In genomic region chr17:16583781-16584180, GRCh38 we compare ENCODE assay signal across 10 cellular contexts. TPM values are rescaled to one million over a fixed set of nuclear protein-coding genes. Genes with fewer than 3 reads are reported as not detected.
A peak's percentile ranks its signal among the peaks of the same experiment; 100 is the strongest.
DNase-seq lines count a peak whose midpoint lies in the region; ATAC-seq, FAIRE-seq and TF ChIP-seq lines count a peak whose summit lies in the region.
"Had no signal": no experiment of that assay in that cellular context is flagged by ENCODE, and none has a peak within 500 bp of the region (broad histone marks: within the 10 kb centered on the region; RNA-seq: fewer than 3 reads in every experiment).

No MANE protein-coding gene starts in this region.

- CTCF ChIA-PET in IMR-90 (lab: Yijun Ruan, JAX) (interaction anchor here (1.1 kb wide), 1 partner anchor 10 kb away, joined by 4 read pairs; no protein-coding TSS in a partner anchor), OCI-LY7 (lab: Charles Lee; ENCODE audit: unreplicated experiment) (no interaction called here)

- no peak overlapping the region for H2BK15ac ChIP-seq in IMR-90 (ENCODE audit: low read depth, low read length)

- H3K79me2 ChIP-seq in ACC112 (ENCODE audit: control insufficient read depth, insufficient read depth, low read length, unreplicated experiment) (no peaks in the 10 kb centered on the region), astrocyte (ENCODE audit: insufficient read depth, low read length) (no peaks in the 10 kb centered on the region), OCI-LY7 (ENCODE audit: insufficient read depth, low read depth, low read length) (no peaks in the 10 kb centered on the region)

- H3K4me3 ChIP-seq in ACC112 (ENCODE audit: low read depth, low read length) (peak overlapping the region; percentile 76), IMR-90 (ENCODE audit: insufficient read depth, low read depth, low read length) (no peak overlapping the region), astrocyte (ENCODE audit: insufficient read depth, low read depth, low read length) (no peak overlapping the region), transverse colon (peak overlapping the region in 1 of 4 donors; percentile 40), OCI-LY7 (ENCODE audit: low read depth, low read length, poor library complexity, severe bottlenecking) (no peak overlapping the region)

- H3K14ac ChIP-seq in IMR-90 (replicated peaks; ENCODE audit: low read depth, low read length) = no peak overlapping the region

- H3K9me3 ChIP-seq in IMR-90 (ENCODE audit: control insufficient read depth, insufficient read depth, low read length) = no peaks in the 10 kb centered on the region
- H3K9me3 ChIP-seq in astrocyte (ENCODE audit: insufficient read depth, low read depth, low read length) = peaks cover 3% of the 10 kb centered on the region
- H3K9me3 ChIP-seq in transverse colon = no peaks in the 10 kb centered on the region
- no peaks in the 10 kb centered on the region for H3K9me3 ChIP-seq in OCI-LY7 (ENCODE audit: low read length)

- no peak overlapping the region for H2BK120ac ChIP-seq in IMR-90 (ENCODE audit: low read depth, low read length)

- no peak overlapping the region for H4K91ac ChIP-seq in IMR-90 (ENCODE audit: insufficient read depth, low read depth, low read length)

- H3K23ac ChIP-seq in IMR-90 (ENCODE audit: low read depth, low read length) = no peak overlapping the region

- TF ChIP-seq CTCF in IMR-90 (conservative IDR thresholded peaks at IDR 0.05; ENCODE audit: low read depth, low read length) (no peak), astrocyte (IDR thresholded peaks at IDR 0.05; ENCODE audit: insufficient read depth, low read depth, low read length) (no peak), natural killer cell (IDR thresholded peaks at IDR 0.05) (no peak), transverse colon (IDR thresholded peaks at IDR 0.05) (no peak), OCI-LY7 (conservative IDR thresholded peaks at IDR 0.05; ENCODE audit: low read length) (no peak)

- H3K36me3 ChIP-seq in ACC112 (ENCODE audit: insufficient read depth, low read length) (no peaks in the 10 kb centered on the region), IMR-90 (ENCODE audit: control insufficient read depth, insufficient read depth, low read length) (no peaks in the 10 kb centered on the region), astrocyte (ENCODE audit: insufficient read depth, low read length) (no peaks in the 10 kb centered on the region), transverse colon (no peaks in the 10 kb centered on the region), OCI-LY7 (ENCODE audit: insufficient read depth, low read length) (no peaks in the 10 kb centered on the region)

- BruUV-seq in IMR-90 (replicated peaks; lab: Mats Ljungman, UMichigan) (no TSS peak), OCI-LY7 (replicated peaks; lab: Mats Ljungman, UMichigan) (no TSS peak)

- no peaks in the 10 kb centered on the region for H3K9me2 ChIP-seq in OCI-LY7 (ENCODE audit: insufficient read depth, low read length)

- H3K9me3 Mint-ChIP-seq in astrocyte (ENCODE audit: unreplicated experiment) = peaks cover 26% of the 10 kb centered on the region
- no peaks in the 10 kb centered on the region for H3K9me3 Mint-ChIP-seq in natural killer cell

- H4K20me1 ChIP-seq in IMR-90 (ENCODE audit: insufficient read depth, low read length) (no peaks in the 10 kb centered on the region), astrocyte (ENCODE audit: insufficient read depth, low read length) (no peaks in the 10 kb centered on the region), OCI-LY7 (ENCODE audit: insufficient read depth, low read length) (no peaks in the 10 kb centered on the region)

- H4K5ac ChIP-seq in IMR-90 (ENCODE audit: low read depth, low read length) = no peak overlapping the region

- H3K27ac ChIP-seq in ACC112 (ENCODE audit: low read depth, low read length) (no peak overlapping the region), IMR-90 (ENCODE audit: insufficient read depth, low read length) (no peak overlapping the region), astrocyte (ENCODE audit: low read depth, low read length) (no peak overlapping the region), transverse colon (peak overlapping the region in 1 of 4 donors; percentile 19), OCI-LY7 (ENCODE audit: low read depth, low read length, poor library complexity, severe bottlenecking) (no peak overlapping the region)

- peaks cover 24% of the 10 kb centered on the region for H3K27me3 ChIP-seq in ACC112 (ENCODE audit: insufficient read depth, low read length)
- peaks cover 15% of the 10 kb centered on the region for H3K27me3 ChIP-seq in IMR-90 (ENCODE audit: control insufficient read depth, insufficient read depth, low read length)
- H3K27me3 ChIP-seq in astrocyte (ENCODE audit: insufficient read depth, low read length) = peaks cover 6% of the 10 kb centered on the region
- H3K27me3 ChIP-seq in transverse colon = peaks cover 35% of the 10 kb centered on the region

- H3K36me3 Mint-ChIP-seq in astrocyte (ENCODE audit: low read depth, unreplicated experiment) (peaks cover 3% of the 10 kb centered on the region), natural killer cell (no peaks in the 10 kb centered on the region)

- H3K27ac Mint-ChIP-seq in astrocyte (ENCODE audit: unreplicated experiment) (no peak overlapping the region), natural killer cell (no peak overlapping the region)

- H3K4me1 ChIP-seq in ACC112 (ENCODE audit: control insufficient read depth, insufficient read depth, low read length, unreplicated experiment) (no peaks in the 10 kb centered on the region), IMR-90 (ENCODE audit: control insufficient read depth, insufficient read depth, low read length) (no peaks in the 10 kb centered on the region), astrocyte (ENCODE audit: insufficient read depth, low read length) (no peaks in the 10 kb centered on the region), transverse colon (peaks cover 0 to 14% (median 10%) of the 10 kb centered on the region in 4 donors), OCI-LY7 (ENCODE audit: insufficient read depth, low read length, poor library complexity, severe bottlenecking) (no peaks in the 10 kb centered on the region)

- no peaks in the 10 kb centered on the region for H3K9me1 ChIP-seq in IMR-90 (ENCODE audit: insufficient read depth, low read length)

- no peak for TF ChIP-seq EP300 in transverse colon (IDR thresholded peaks at IDR 0.05; ENCODE audit: low read depth)

- in situ Hi-C loops in IMR-90 (cut with MboI; ENCODE audit: low sequenced_read_pairs) (no loop called here), transverse colon (cut with MboI; ENCODE audit: low pct_ligation_motif_present in 1 of 4, low pct_unique_long_range_greater_than_20kb in 1 of 4, low sequenced_read_pairs in 3 of 4) (no loop called here)

- H3K27me3 Mint-ChIP-seq in astrocyte (ENCODE audit: low read depth, unreplicated experiment) (peaks cover 20% of the 10 kb centered on the region), natural killer cell (ENCODE audit: low read depth in 2 of 2) (peaks cover 42 to 75% of the 10 kb centered on the region in 2 donors)

- H3K9ac ChIP-seq in IMR-90 (ENCODE audit: low read depth, low read length) (no peak overlapping the region), astrocyte (ENCODE audit: low read length) (no peak overlapping the region)

- ATAC-seq in IMR-90 (ENCODE audit: low read depth) = no peak
- ATAC-seq in natural killer cell = no peak

- H3K4me3 Mint-ChIP-seq in astrocyte (ENCODE audit: unreplicated experiment) (no peak overlapping the region), natural killer cell (peak overlapping the region; percentile 78)

- H2BK20ac ChIP-seq in IMR-90 (ENCODE audit: low read depth, low read length) = no peak overlapping the region

- no peak overlapping the region for H3K18ac ChIP-seq in IMR-90 (ENCODE audit: low read depth, low read length)

- peak overlapping the region; percentile 26 for H2AFZ ChIP-seq in ACC112 (ENCODE audit: low read length, unreplicated experiment)
- H2AFZ ChIP-seq in IMR-90 (replicated peaks; ENCODE audit: low read length, poor library complexity) = peak overlapping the region; percentile 13
- peak overlapping the region; percentile 91 for H2AFZ ChIP-seq in astrocyte (ENCODE audit: low read depth, low read length)
- no peak overlapping the region for H2AFZ ChIP-seq in OCI-LY7 (ENCODE audit: low read length)

- H3K4me1 Mint-ChIP-seq in astrocyte (ENCODE audit: low read depth, unreplicated experiment) (no peaks in the 10 kb centered on the region), natural killer cell (peaks cover 10% of the 10 kb centered on the region in 2 donors)

- no peak overlapping the region for H3K56ac ChIP-seq in IMR-90 (ENCODE audit: extremely low read depth, insufficient read depth, low read length)

- no peak overlapping the region for H2BK5ac ChIP-seq in IMR-90 (ENCODE audit: low read depth, low read length, poor library complexity, severe bottlenecking)

- no peak overlapping the region for H4K8ac ChIP-seq in IMR-90 (ENCODE audit: low read depth in 2 of 2, low read length in 2 of 2)

- no peak for TF ChIP-seq RAD21 in IMR-90 (IDR thresholded peaks at IDR 0.05; ENCODE audit: low read length)

- TF ChIP-seq POLR2A in IMR-90 (IDR thresholded peaks at IDR 0.05; ENCODE audit: low read depth, low read length) (no peak), transverse colon (IDR thresholded peaks at IDR 0.05) (no peak)

- H3K4me2 ChIP-seq in IMR-90 (ENCODE audit: low read depth, low read length) = no peak overlapping the region
- H3K4me2 ChIP-seq in astrocyte (ENCODE audit: low read length) = peak overlapping the region; percentile 89
- H3K4me2 ChIP-seq in OCI-LY7 (ENCODE audit: low read length) = no peak overlapping the region

- no CpG with 5 or more reads among the region's 7 CpGs for WGBS in IMR-90 (ENCODE audit: extremely low coverage in 2 of 2, insufficient read length in 1 of 2), 2 experiments
- WGBS in transverse colon (ENCODE audit: low coverage in 1 of 2), 2 donors = 35 to 50% methylated on average over 6 to 7 of the region's 7 CpGs

- H2AK5ac ChIP-seq in IMR-90 (ENCODE audit: low read depth, low read length) = no peak overlapping the region

- H2AK9ac ChIP-seq in IMR-90 (replicated peaks; ENCODE audit: low read depth, low read length, poor library complexity) = no peak overlapping the region

- intact Hi-C loops in IMR-90 (cut with micrococcal nuclease) = loop anchor here (10.0 kb wide), 1 partner anchor 401 kb away; no protein-coding TSS in a partner anchor
- intact Hi-C loops in natural killer cell (cut with micrococcal nuclease) = no loop called here
- intact Hi-C loops in transverse colon (cut with DNase I; ENCODE audit: low total_unique reads) = no loop called here
- intact Hi-C loops in OCI-LY7 (cut with micrococcal nuclease; ENCODE audit: unreplicated experiment) = loop anchor here (5.0 kb wide), 1 partner anchor 46 kb away; no protein-coding TSS in a partner anchor

- H3K4ac ChIP-seq in IMR-90 (ENCODE audit: low read depth, low read length) = no peak overlapping the region

- POLR2A ChIA-PET in IMR-90 (lab: Charles Lee; ENCODE audit: unreplicated experiment) (no interaction called here), OCI-LY7 (lab: Charles Lee) (interaction anchor here (0.6 kb wide), 2 partner anchors 101 to 156 kb away, joined by 3 to 4 read pairs; no protein-coding TSS in a partner anchor)

- FAIRE-seq in astrocyte (lab: Jason Lieb, UNC) = no peak
- FAIRE-seq: H54 had no signal

- no peak for DNase-seq in IMR-90
- DNase-seq in astrocyte (ENCODE audit: low read depth) = no peak
- no peak for DNase-seq in natural killer cell
- no peak for DNase-seq in NCI-H2196 (lab: John Stamatoyannopoulos, UW; ENCODE audit: unreplicated experiment)
- DNase-seq in transverse colon = no peak
- DNase-seq in GM03348 (ENCODE audit: low spot score) = no peak
- no peak for DNase-seq in OCI-LY7 (ENCODE audit: low spot score)
- DNase-seq: NCI-H187 treated with DMSO at 0.1 percent for 48 hours had no signal

- dilution Hi-C loops in IMR-90 (cut with HindIII; ENCODE audit: low sequenced_read_pairs, unreplicated experiment) = no loop called here

- H3K79me1 ChIP-seq in IMR-90 (ENCODE audit: low read depth in 1 of 2, low read length in 2 of 2) = no peaks in the 10 kb centered on the region

RNA-seq across cellular contexts. Expression of gene ZNF287, which starts 14.8 kb away (rescaled TPM):
- total RNA-seq in IMR-90 (2012; rRNA removed) (6.9 and 7.0 TPM in 2 replicates), astrocyte (8.7 and 8.9 TPM in 2 replicates), natural killer cell (1 to 10 TPM; 2.4 to 7.4 (median 5.3) TPM), transverse colon (1 to 10 TPM in 3 of 4 donors, not detected in 1; 2.5 to 5.2 (median 2.5) TPM), OCI-LY7 (2022) (7.0 and 9.1 TPM in 2 replicates)
- polyA plus RNA-seq in IMR-90 (2012; rRNA removed) = 4.8 and 5.3 TPM in 2 replicates
- 3.3 and 3.8 TPM in 2 replicates for polyA plus RNA-seq in IMR-90 (2012; cell fraction: cytosol; rRNA removed)
- 8.8 and 14.9 TPM in 2 replicates for polyA plus RNA-seq in IMR-90 (2012; cell fraction: nucleus; rRNA removed; ENCODE audit: low replicate concordance)
- 4.5 and 8.5 TPM in 2 replicates for total RNA-seq in OCI-LY7 (2014; rRNA removed; shearing (Covaris generic))

Comparison
In these comparisons a context has a peak if more than half of its experiments do, and no peak if none do; other contexts are left out.
1. intact Hi-C loops: an anchor here in IMR-90 (10.0 kb wide) and OCI-LY7 (5.0 kb wide); none called in natural killer cell and transverse colon.